Comparison of ENCODE assay signal across 18 cellular contexts in genomic region chr9:121277026-121277425, GRCh38. TPM values are rescaled to one million over a fixed set of nuclear protein-coding genes. Genes with fewer than 3 reads are reported as not detected.
DNase-seq lines count a peak whose midpoint lies in the region; ATAC-seq and TF ChIP-seq lines count a peak whose summit lies in the region.
"Had no signal": no experiment of that assay in that cellular context is flagged by ENCODE, and none has a peak within 500 bp of the region (broad histone marks: within the 10 kb centered on the region; RNA-seq: fewer than 3 reads in every experiment).

No MANE protein-coding gene starts in this region.

- H3K9ac ChIP-seq in IMR-90 (ENCODE audit: low read depth, low read length) (0 out of 2 replicates have a peak overlapping the region, but pooled peaks have one; percentile 42), mucosa of rectum (ENCODE audit: low read depth in 1 of 2, low read length in 2 of 2) (no peak overlapping the region)

- intact Hi-C loops in IMR-90 (cut with micrococcal nuclease) = no loop called here

- no peak for TF ChIP-seq POLR2A in IMR-90 (IDR thresholded peaks at IDR 0.05; ENCODE audit: low read depth, low read length)
- no peak for TF ChIP-seq POLR2A in suprapubic skin (IDR thresholded peaks at IDR 0.05)

- in situ Hi-C loops in IMR-90 (cut with MboI; ENCODE audit: low sequenced_read_pairs) = no loop called here

- peaks cover 8% of the 10 kb centered on the region for H3K36me3 Mint-ChIP-seq in chondrocyte (ENCODE audit: low read depth)
- H3K36me3 Mint-ChIP-seq: stimulated activated effector memory CD8-positive, alpha-beta T cell treated with anti-CD3 and anti-CD28 coated beads, Interleukin-12 subunit alpha, Interleukin-12 subunit beta, amount 100 ng/mL, for 72 hours had no signal

- H3K4ac ChIP-seq in IMR-90 (ENCODE audit: low read depth, low read length) = peak overlapping the region; percentile 67

- H3K79me1 ChIP-seq in IMR-90 (ENCODE audit: low read depth in 1 of 2, low read length in 2 of 2) = peaks cover 59 to 83% of the 10 kb centered on the region in 2 experiments

- CTCF ChIA-PET in IMR-90 (lab: Yijun Ruan, JAX) = interaction anchor here (1.9 kb wide), 1 partner anchor 43 kb away, joined by 9 read pairs; no protein-coding TSS in a partner anchor

- DNase-seq in IMR-90 (no peak), chondrocyte (ENCODE audit: low spot score) (no peak), suprapubic skin (ENCODE audit: low spot score in 2 of 2) (no peak), HuH-7 (ENCODE audit: low spot score) (no peak), NCI-H510A treated with DMSO at 0.1 percent for 48 hours (lab: John Stamatoyannopoulos, UW) (no peak), NCI-H146 (lab: John Stamatoyannopoulos, UW) (no peak), NCI-H2227 (lab: John Stamatoyannopoulos, UW; ENCODE audit: unreplicated experiment) (no peak)
- DNase-seq: activated CD8-positive, alpha-beta memory T cell treated with anti-CD3 and anti-CD28 coated beads, Interleukin-2, amount 50 U/mL, for 4 hours; activated naive CD4-positive, alpha-beta T cell treated with anti-CD3 and anti-CD28 coated beads for 36 hours; central memory CD4-positive, alpha-beta T cell; islet precursor cell; naive thymus-derived CD8-positive, alpha-beta T cell; NCI-H1048; NCI-H2227 treated with DMSO at 0.1 percent for 48 hours; stimulated activated CD4-positive, alpha-beta T cell treated with anti-CD3 and anti-CD28 coated beads, Interleukin-4, amount 100 ng/mL, for 4 hours; SW 1271 had no signal

- H3K4me1 Mint-ChIP-seq in chondrocyte (ENCODE audit: low read depth) = peaks cover 97% of the 10 kb centered on the region

- H3K27ac ChIP-seq in IMR-90 (ENCODE audit: insufficient read depth, low read length) (peak overlapping the region; percentile 74), mucosa of rectum (ENCODE audit: low read depth in 2 of 2, low read length in 2 of 2) (peak overlapping the region; percentile 70 to 81), suprapubic skin (peak overlapping the region; percentile 97)

- TF ChIP-seq RAD21 in IMR-90 (IDR thresholded peaks at IDR 0.05; ENCODE audit: low read length) = no peak

- H4K20me1 ChIP-seq in IMR-90 (ENCODE audit: insufficient read depth, low read length) = peaks cover 22% of the 10 kb centered on the region

- H3K14ac ChIP-seq in IMR-90 (replicated peaks; ENCODE audit: low read depth, low read length) = peak overlapping the region; percentile 57; the same call in 1 of the 2 replicates

- H3K27me3 ChIP-seq in IMR-90 (ENCODE audit: control insufficient read depth, insufficient read depth, low read length) (no peaks in the 10 kb centered on the region), mucosa of rectum (ENCODE audit: control insufficient read depth in 2 of 2, insufficient read depth in 2 of 2, low read length in 2 of 2) (no peaks in the 10 kb centered on the region), suprapubic skin (no peaks in the 10 kb centered on the region)

- peaks cover 48% of the 10 kb centered on the region for H3K9me1 ChIP-seq in IMR-90 (ENCODE audit: insufficient read depth, low read length)

- H4K91ac ChIP-seq in IMR-90 (ENCODE audit: insufficient read depth, low read depth, low read length) = peak overlapping the region; percentile 49; the same call in 1 of the 2 replicates

- H3K4me2 ChIP-seq in IMR-90 (ENCODE audit: low read depth, low read length) = peak overlapping the region; percentile 81

- no peak overlapping the region for H2AFZ ChIP-seq in IMR-90 (replicated peaks; ENCODE audit: low read length, poor library complexity)

- H2BK5ac ChIP-seq in IMR-90 (ENCODE audit: low read depth, low read length, poor library complexity, severe bottlenecking) = peak overlapping the region; percentile 97

- H3K9me3 ChIP-seq in IMR-90 (ENCODE audit: control insufficient read depth, insufficient read depth, low read length) (no peaks in the 10 kb centered on the region), mucosa of rectum (ENCODE audit: control insufficient read depth in 2 of 2, low read length in 2 of 2) (no peaks in the 10 kb centered on the region), suprapubic skin (no peaks in the 10 kb centered on the region)

- H3K4me3 ChIP-seq in IMR-90 (ENCODE audit: insufficient read depth, low read depth, low read length) = no peak overlapping the region
- H3K4me3 ChIP-seq in mucosa of rectum (ENCODE audit: low read length in 2 of 2) = no peak overlapping the region
- H3K4me3 ChIP-seq in suprapubic skin = no peak overlapping the region

- H2AK9ac ChIP-seq in IMR-90 (replicated peaks; ENCODE audit: low read depth, low read length, poor library complexity) = no peak overlapping the region

- H3K4me1 ChIP-seq in IMR-90 (ENCODE audit: control insufficient read depth, insufficient read depth, low read length) (peaks cover 47% of the 10 kb centered on the region), mucosa of rectum (ENCODE audit: control insufficient read depth in 2 of 2, insufficient read depth in 2 of 2, low read length in 2 of 2) (peaks cover 54 to 67% of the 10 kb centered on the region in 2 donors), suprapubic skin (peaks cover 91% of the 10 kb centered on the region)

- no peak for ATAC-seq in IMR-90 (ENCODE audit: low read depth)
- ATAC-seq: naive thymus-derived CD8-positive, alpha-beta T cell; stimulated activated effector memory CD8-positive, alpha-beta T cell treated with anti-CD3 and anti-CD28 coated beads, Interleukin-12 subunit alpha, Interleukin-12 subunit beta, amount 100 ng/mL, for 72 hours had no signal

- peak overlapping the region; percentile 46; the same call in 1 of the 2 replicates for H3K56ac ChIP-seq in IMR-90 (ENCODE audit: extremely low read depth, insufficient read depth, low read length)

- H3K18ac ChIP-seq in IMR-90 (ENCODE audit: low read depth, low read length) = peak overlapping the region; percentile 22

- H2BK20ac ChIP-seq in IMR-90 (ENCODE audit: low read depth, low read length) = peak overlapping the region; percentile 66

- peak overlapping the region; percentile 99 for H3K27ac Mint-ChIP-seq in chondrocyte (ENCODE audit: unreplicated experiment)
- H3K27ac Mint-ChIP-seq: activated naive CD4-positive, alpha-beta T cell treated with anti-CD3 and anti-CD28 coated beads for 36 hours; naive thymus-derived CD8-positive, alpha-beta T cell; stimulated activated effector memory CD8-positive, alpha-beta T cell treated with anti-CD3 and anti-CD28 coated beads, Interleukin-12 subunit alpha, Interleukin-12 subunit beta, amount 100 ng/mL, for 72 hours had no signal

- no peaks in the 10 kb centered on the region for H3K9me3 Mint-ChIP-seq in chondrocyte (ENCODE audit: low read depth)
- H3K9me3 Mint-ChIP-seq: activated naive CD4-positive, alpha-beta T cell treated with anti-CD3 and anti-CD28 coated beads for 36 hours; naive thymus-derived CD8-positive, alpha-beta T cell; stimulated activated effector memory CD8-positive, alpha-beta T cell treated with anti-CD3 and anti-CD28 coated beads, Interleukin-12 subunit alpha, Interleukin-12 subunit beta, amount 100 ng/mL, for 72 hours had no signal

- H3K27me3 Mint-ChIP-seq in chondrocyte (ENCODE audit: low read depth) = no peaks in the 10 kb centered on the region
- H3K27me3 Mint-ChIP-seq: naive thymus-derived CD8-positive, alpha-beta T cell had no signal

- peak overlapping the region; percentile 78 for H2BK120ac ChIP-seq in IMR-90 (ENCODE audit: low read depth, low read length)

- WGBS in IMR-90 (ENCODE audit: extremely low coverage in 2 of 2, insufficient read length in 1 of 2), 2 experiments = no CpG with 5 or more reads among the region's 1 CpG
- WGBS in suprapubic skin = 100% methylated on average over 1 of the region's 1 CpG

- no peak for TF ChIP-seq EP300 in suprapubic skin (IDR thresholded peaks at IDR 0.05)

- peak overlapping the region; percentile 71; the same call in 1 of the 2 replicates for H4K5ac ChIP-seq in IMR-90 (ENCODE audit: low read depth, low read length)

- dilution Hi-C loops in IMR-90 (cut with HindIII; ENCODE audit: low sequenced_read_pairs, unreplicated experiment) = no loop called here

- peak overlapping the region; percentile 27 to 61; a peak in 3 of 4 replicates for H4K8ac ChIP-seq in IMR-90 (ENCODE audit: low read depth in 2 of 2, low read length in 2 of 2)

- peak overlapping the region; percentile 65 for H2AK5ac ChIP-seq in IMR-90 (ENCODE audit: low read depth, low read length)

- peak overlapping the region; percentile 66; the same call in 1 of the 2 replicates for H3K23ac ChIP-seq in IMR-90 (ENCODE audit: low read depth, low read length)

- H2BK15ac ChIP-seq in IMR-90 (ENCODE audit: low read depth, low read length) = peak overlapping the region; percentile 67

- POLR2A ChIA-PET in IMR-90 (lab: Charles Lee; ENCODE audit: unreplicated experiment) = interaction anchor here (1.5 kb wide), 1 partner anchor 10 kb away, joined by 6 read pairs; no protein-coding TSS in a partner anchor

- TF ChIP-seq CTCF in IMR-90 (conservative IDR thresholded peaks at IDR 0.05; ENCODE audit: low read depth, low read length) (no peak), chondrocyte (IDR thresholded peaks at IDR 0.05) (no peak), suprapubic skin (IDR thresholded peaks at IDR 0.05) (no peak)

- H3K36me3 ChIP-seq in IMR-90 (ENCODE audit: control insufficient read depth, insufficient read depth, low read length) (peaks cover 14% of the 10 kb centered on the region; the same call in 1 of the 2 replicates), mucosa of rectum (ENCODE audit: control insufficient read depth in 2 of 2, insufficient read depth in 2 of 2, low read length in 2 of 2) (no peaks in the 10 kb centered on the region), suprapubic skin (no peaks in the 10 kb centered on the region)

- no peak overlapping the region for H3K4me3 Mint-ChIP-seq in chondrocyte (ENCODE audit: unreplicated experiment)
- H3K4me3 Mint-ChIP-seq: activated naive CD4-positive, alpha-beta T cell treated with anti-CD3 and anti-CD28 coated beads for 36 hours; naive thymus-derived CD8-positive, alpha-beta T cell; stimulated activated effector memory CD8-positive, alpha-beta T cell treated with anti-CD3 and anti-CD28 coated beads, Interleukin-12 subunit alpha, Interleukin-12 subunit beta, amount 100 ng/mL, for 72 hours had no signal

- BruUV-seq in IMR-90 (replicated peaks; lab: Mats Ljungman, UMichigan) = no TSS peak

TF ChIP-seq in IMR-90, 13 proteins besides CTCF, POLR2A, EP300 and RAD21:
- TF ChIP-seq CHD1 (IDR thresholded peaks at IDR 0.05; ENCODE audit: low read depth, low read length) = no peak

RNA-seq across cellular contexts. Expression of gene GSN, which starts 9.1 kb away (rescaled TPM):
- total RNA-seq in IMR-90 (2012; rRNA removed) (461 and 547 TPM in 2 replicates), chondrocyte (260 to 291 TPM (median 290 TPM) in 3 replicates), suprapubic skin (100 to 1,000 TPM; 681 to 944 (median 771) TPM)
- 482 and 495 TPM in 2 replicates for polyA plus RNA-seq in IMR-90 (2012; rRNA removed)
- 396 and 740 TPM in 2 replicates for polyA plus RNA-seq in IMR-90 (2012; cell fraction: cytosol; rRNA removed)
- 382 and 609 TPM in 2 replicates for polyA plus RNA-seq in IMR-90 (2012; cell fraction: nucleus; rRNA removed; ENCODE audit: low replicate concordance)
